Comparison of ENCODE assay signal across 12 cellular contexts in the genomic region with DNA sequence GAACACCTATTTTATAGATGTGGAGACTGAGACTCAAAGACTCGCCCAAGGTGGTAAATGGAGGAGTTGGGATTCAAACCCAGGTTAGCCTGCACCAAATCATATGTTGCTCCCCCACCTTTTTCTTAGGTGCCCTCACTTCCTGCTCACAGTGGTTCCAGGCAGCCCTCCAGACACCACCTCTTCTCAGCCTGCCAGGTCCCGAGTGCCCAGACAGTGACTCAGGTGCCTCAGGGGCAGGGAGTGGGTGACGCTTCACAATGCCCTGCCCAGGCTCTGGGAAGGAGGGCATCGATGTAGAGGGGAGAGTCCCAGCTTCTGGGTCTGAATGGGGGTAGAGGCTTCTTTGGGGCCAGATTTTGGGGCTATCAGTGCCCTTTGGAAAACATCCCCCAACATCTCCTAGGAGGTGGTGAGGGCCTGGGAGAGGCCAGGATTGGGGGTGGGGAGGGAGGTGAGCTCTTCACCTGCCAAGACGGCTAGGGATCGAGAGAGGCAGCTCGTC. TPM values are rescaled to one million over a fixed set of nuclear protein-coding genes. Genes with fewer than 3 reads are reported as not detected.
DNase-seq lines count a peak whose midpoint lies in the region; ATAC-seq, FAIRE-seq and TF ChIP-seq lines count a peak whose summit lies in the region.
"Had no signal": no experiment of that assay in that cellular context is flagged by ENCODE, and none has a peak within 500 bp of the region (broad histone marks: within the 10 kb centered on the region; RNA-seq: fewer than 3 reads in every experiment).

No MANE protein-coding gene starts in this region.

- H3K4me3 ChIP-seq in heart right ventricle: no peak overlapping the region
- peak overlapping the region; percentile 4 for H3K4me3 ChIP-seq in bronchial epithelial cell (ENCODE audit: low read depth, low read length)
- H3K4me3 ChIP-seq in mesodermal cell (ENCODE audit: extremely low read depth, insufficient read depth, low read length, poor library complexity, severe bottlenecking): no peak overlapping the region
- no peak overlapping the region for H3K4me3 ChIP-seq in vagina
- H3K4me3 ChIP-seq in A673 (ENCODE audit: low read depth, low read length, poor library complexity, severe bottlenecking): no peak overlapping the region

- H3K27ac ChIP-seq in heart right ventricle: peak overlapping the region; percentile 51 to 98 (median 90)
- peak overlapping the region; percentile 94 for H3K27ac ChIP-seq in mesodermal cell (ENCODE audit: low read depth, low read length, severe bottlenecking)
- peak overlapping the region; percentile 79 for H3K27ac ChIP-seq in vagina
- no peak overlapping the region for H3K27ac ChIP-seq in A673 (ENCODE audit: low read depth, low read length, poor library complexity, severe bottlenecking)

- intact Hi-C loops in heart right ventricle (cut with DNase I): no loop called here
- intact Hi-C loops in Right ventricle myocardium inferior (cut with DNase I): no loop called here
- intact Hi-C loops in vagina (cut with DNase I): no loop called here
- intact Hi-C loops in A673 (cut with micrococcal nuclease; ENCODE audit: unreplicated experiment): no loop called here

- H3K9me3 ChIP-seq in heart right ventricle (no peaks in the 10 kb centered on the region), mesodermal cell (ENCODE audit: control insufficient read depth, low read length) (no peaks in the 10 kb centered on the region), vagina (no peaks in the 10 kb centered on the region), A673 (ENCODE audit: low read depth, low read length, poor library complexity, severe bottlenecking) (no peaks in the 10 kb centered on the region)

- BruUV-seq in A673 (replicated peaks; lab: Mats Ljungman, UMichigan): no TSS peak

- DNase-seq in heart right ventricle (no peak), Right ventricle myocardium inferior (ENCODE audit: missing footprints) (no peak), bronchial epithelial cell (ENCODE audit: low read depth) (peak; percentile 98), vagina (ENCODE audit: extremely low spot score in 2 of 2) (no peak), A673 (ENCODE audit: low spot score) (no peak), NCI-H146 treated with DMSO at 0.1 percent for 48 hours (lab: John Stamatoyannopoulos, UW; ENCODE audit: unreplicated experiment) (no peak), middle frontal gyrus (ENCODE audit: extremely low spot score, low spot score) (no peak)
- DNase-seq: central memory CD4-positive, alpha-beta T cell; NCI-H2227 treated with DMSO at 0.1 percent for 48 hours; substantia nigra; T-helper 1 cell had no signal

- H3K4me1 ChIP-seq in heart right ventricle (peaks cover 11 to 46% (median 26%) of the 10 kb centered on the region in 9 donors), mesodermal cell (ENCODE audit: control insufficient read depth, insufficient read depth, low read length, poor library complexity, severe bottlenecking) (peaks cover 38% of the 10 kb centered on the region), vagina (peaks cover 15% of the 10 kb centered on the region), A673 (ENCODE audit: insufficient read depth, low read length, poor library complexity, severe bottlenecking) (peaks cover 12% of the 10 kb centered on the region)

- FAIRE-seq in bronchial epithelial cell (lab: Jason Lieb, UNC): peak; percentile 89

- WGBS in heart right ventricle, 2 donors: 64 to 67% methylated on average over 7 of the region's 7 CpGs
- WGBS in mesodermal cell (ENCODE audit: insufficient coverage in 2 of 2), 2 experiments: 78 to 80% methylated on average over 3 to 4 of the region's 7 CpGs

- CTCF ChIA-PET in A673 (lab: Charles Lee): no interaction called here

- H3K27me3 ChIP-seq in heart right ventricle: no peaks in the 10 kb centered on the region
- H3K27me3 ChIP-seq in bronchial epithelial cell (ENCODE audit: control insufficient read depth, insufficient read depth, low read length): no peaks in the 10 kb centered on the region
- no peaks in the 10 kb centered on the region for H3K27me3 ChIP-seq in vagina
- H3K27me3 ChIP-seq in A673 (replicated peaks; ENCODE audit: insufficient read depth, low read depth, low read length, poor library complexity): no peaks in the 10 kb centered on the region

- no peak for TF ChIP-seq POLR2A in vagina (IDR thresholded peaks at IDR 0.05)

- H3K36me3 ChIP-seq in heart right ventricle (no peaks in the 10 kb centered on the region), bronchial epithelial cell (ENCODE audit: control insufficient read depth, insufficient read depth, low read length) (no peaks in the 10 kb centered on the region), mesodermal cell (ENCODE audit: control insufficient read depth, insufficient read depth, low read length) (no peaks in the 10 kb centered on the region), vagina (no peaks in the 10 kb centered on the region), A673 (ENCODE audit: insufficient read depth, low read length, poor library complexity, severe bottlenecking) (no peaks in the 10 kb centered on the region)

- no peak for TF ChIP-seq CTCF in heart right ventricle (IDR thresholded peaks at IDR 0.05)
- no peak for TF ChIP-seq CTCF in bronchial epithelial cell (IDR thresholded peaks at IDR 0.05; ENCODE audit: insufficient read depth, low read length, severe bottlenecking)
- TF ChIP-seq CTCF in vagina (IDR thresholded peaks at IDR 0.05): no peak
- no peak for TF ChIP-seq CTCF in A673 (conservative IDR thresholded peaks at IDR 0.05; ENCODE audit: low read depth, low read length)

- ATAC-seq in heart right ventricle: peak in 1 of 8 donors; percentile 29
- ATAC-seq in Right ventricle myocardium inferior: no peak

- POLR2A ChIA-PET in A673 (lab: Charles Lee; ENCODE audit: low non-redundant PET): no interaction called here

RNA-seq across cellular contexts. Expression of a gene that starts 5.2 kb away (rescaled TPM):
- total RNA-seq in heart right ventricle (10 to 100 TPM; 55.6 to 87.6 (median 83.1) TPM), Right ventricle myocardium inferior (80.4 TPM), bronchial epithelial cell (57.6 and 60.0 TPM in 2 replicates), vagina (92.8 TPM), A673 (2021) (24.4 and 24.6 TPM in 2 replicates)
- polyA plus RNA-seq in heart right ventricle: 100 to 1,000 TPM in 1 of 2 donors, 10 to 100 TPM in 1; 76.9 to 148 TPM
- polyA plus RNA-seq in mesodermal cell (2013, experiment 1 of 2): 32.8 TPM
- 32.5 TPM for polyA plus RNA-seq in mesodermal cell (2013, experiment 2 of 2)

RNA-seq across cellular contexts. Expression of a gene that starts 20.2 kb away (rescaled TPM):
- total RNA-seq in heart right ventricle: 100 to 1,000 TPM in 7 of 10 donors, 10 to 100 TPM in 3; 76.0 to 245 (median 145) TPM
- polyA plus RNA-seq in heart right ventricle: 100 to 1,000 TPM in 1 of 2 donors, 10 to 100 TPM in 1; 61.0 to 341 TPM
- total RNA-seq in Right ventricle myocardium inferior: 128 TPM
- 47.9 and 68.7 TPM in 2 replicates for total RNA-seq in bronchial epithelial cell
- polyA plus RNA-seq in mesodermal cell (2013, experiment 1 of 2): 4.9 TPM
- 2.5 TPM for polyA plus RNA-seq in mesodermal cell (2013, experiment 2 of 2)
- total RNA-seq in vagina: 122 TPM
- 62.9 and 68.0 TPM in 2 replicates for total RNA-seq in A673 (2021)

RNA-seq across cellular contexts. Expression of a gene that starts 20.9 kb away (rescaled TPM):
- total RNA-seq in heart right ventricle (not detected), Right ventricle myocardium inferior (not detected), bronchial epithelial cell (not detected in 2 replicates), vagina (not detected), A673 (2021) (not detected in 2 replicates)
- polyA plus RNA-seq in heart right ventricle: not detected
- not detected for polyA plus RNA-seq in mesodermal cell (2013, experiment 1 of 2)
- not detected for polyA plus RNA-seq in mesodermal cell (2013, experiment 2 of 2)

RNA-seq across cellular contexts. Expression of a gene that starts 28.7 kb away (rescaled TPM):
- 10 to 100 TPM; 14.6 to 23.1 (median 19.7) TPM for total RNA-seq in heart right ventricle
- 10 to 100 TPM; 12.9 to 26.7 TPM for polyA plus RNA-seq in heart right ventricle
- 17.1 TPM for total RNA-seq in Right ventricle myocardium inferior
- 48.3 and 50.8 TPM in 2 replicates for total RNA-seq in bronchial epithelial cell
- polyA plus RNA-seq in mesodermal cell (2013, experiment 1 of 2): 32.8 TPM
- 29.1 TPM for polyA plus RNA-seq in mesodermal cell (2013, experiment 2 of 2)
- total RNA-seq in vagina: 12.8 TPM
- total RNA-seq in A673 (2021): 22.0 and 27.6 TPM in 2 replicates

RNA-seq across cellular contexts. Expression of a gene that starts 28.7 kb away (rescaled TPM):
- 1 to 10 TPM; 1.6 to 5.2 (median 2.6) TPM for total RNA-seq in heart right ventricle
- polyA plus RNA-seq in heart right ventricle: 1 to 10 TPM; 1.5 to 2.1 TPM
- 1.8 TPM for total RNA-seq in Right ventricle myocardium inferior
- total RNA-seq in bronchial epithelial cell: 3.7 and 4.7 TPM in 2 replicates
- 5.2 TPM for polyA plus RNA-seq in mesodermal cell (2013, experiment 1 of 2)
- 7.6 TPM for polyA plus RNA-seq in mesodermal cell (2013, experiment 2 of 2)
- 22.8 TPM for total RNA-seq in vagina
- total RNA-seq in A673 (2021): 6.9 and 8.4 TPM in 2 replicates
